8 cellular contexts compared by ENCODE assay signal in the genomic region with DNA sequence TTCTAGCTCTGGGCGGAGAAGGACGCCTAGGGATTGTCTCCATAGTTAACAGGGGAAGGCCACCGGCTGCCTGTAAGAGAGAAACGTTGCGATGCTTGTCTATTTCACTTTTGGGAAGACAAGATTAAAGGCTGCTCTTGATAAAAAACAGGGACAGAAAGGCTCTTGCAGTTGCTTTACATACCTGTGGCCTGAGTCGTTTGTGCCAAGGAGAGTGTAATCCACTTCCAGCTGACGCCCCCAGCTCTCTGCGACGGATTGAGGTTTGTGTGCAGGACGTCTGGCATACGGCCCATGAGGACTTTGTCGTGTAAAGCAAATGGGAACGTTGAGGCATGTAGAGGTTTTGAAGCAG. TPM values are rescaled to one million over a fixed set of nuclear protein-coding genes. Genes with fewer than 3 reads are reported as not detected.
DNase-seq lines count a peak whose midpoint lies in the region; ATAC-seq lines count a peak whose summit lies in the region.

No MANE protein-coding gene starts in this region.

- H3K27ac ChIP-seq in ectodermal cell (ENCODE audit: insufficient read depth, low read depth, low read length, poor library complexity, severe bottlenecking): no peak overlapping the region

- peak overlapping the region; percentile 88 for H3K4me3 ChIP-seq in ectodermal cell (ENCODE audit: insufficient read depth, low read depth, low read length)

- peaks cover 26% of the 10 kb centered on the region for H3K4me1 ChIP-seq in ectodermal cell (ENCODE audit: control insufficient read depth, insufficient read depth, low read length)

- H3K36me3 ChIP-seq in ectodermal cell (ENCODE audit: control insufficient read depth, insufficient read depth, low read length): peaks cover 4% of the 10 kb centered on the region

- H3K27me3 ChIP-seq in ectodermal cell (ENCODE audit: control insufficient read depth, insufficient read depth, low read length, poor library complexity, severe bottlenecking): peaks cover 4% of the 10 kb centered on the region

- peak; percentile 44 for DNase-seq in Daoy (ENCODE audit: low read depth)
- peak; percentile 65 for DNase-seq in RKO (ENCODE audit: low spot score)
- DNase-seq in mucosa of gallbladder (ENCODE audit: low spot score): peak; percentile 41
- no peak for DNase-seq in NCI-H2081 (lab: John Stamatoyannopoulos, UW)
- no peak for DNase-seq in GF-D8 (lab: John Stamatoyannopoulos, UW)
- DNase-seq in NCI-H187 treated with DMSO at 0.1 percent for 48 hours (lab: John Stamatoyannopoulos, UW): no peak

- ATAC-seq in GM18867 (IDR thresholded peaks at IDR 0.05; ENCODE audit: unreplicated experiment): no peak

- no peaks in the 10 kb centered on the region for H3K9me3 ChIP-seq in ectodermal cell (ENCODE audit: control insufficient read depth, low read length)

- 1 to 2% methylated on average over 13 of the region's 13 CpGs for WGBS in ectodermal cell, 2 experiments

RNA-seq across cellular contexts. Expression of a gene that starts 1.1 kb away (rescaled TPM):
- total RNA-seq in Daoy (2014; rRNA removed; shearing (Covaris generic)): 2.9 and 3.6 TPM in 2 replicates
- polyA plus RNA-seq in ectodermal cell (2013, experiment 1 of 4): 12.1 TPM
- 11.4 TPM for polyA plus RNA-seq in ectodermal cell (2013, experiment 2 of 4)
- 9.7 TPM for polyA plus RNA-seq in ectodermal cell (2013, experiment 3 of 4)
- polyA plus RNA-seq in ectodermal cell (2013, experiment 4 of 4): 9.2 TPM
- 17.5 TPM for total RNA-seq in mucosa of gallbladder

Comparison
In these comparisons a context has a peak if more than half of its experiments do, and no peak if none do; other contexts are left out.
1. DNase-seq: peak in Daoy (single experiment), RKO (single experiment) and mucosa of gallbladder (single experiment); none in NCI-H2081 (0 of 2), GF-D8 (single experiment) and NCI-H187 treated with DMSO at 0.1 percent for 48 hours (single experiment).